8 cellular contexts compared by ENCODE assay signal in the genomic region with DNA sequence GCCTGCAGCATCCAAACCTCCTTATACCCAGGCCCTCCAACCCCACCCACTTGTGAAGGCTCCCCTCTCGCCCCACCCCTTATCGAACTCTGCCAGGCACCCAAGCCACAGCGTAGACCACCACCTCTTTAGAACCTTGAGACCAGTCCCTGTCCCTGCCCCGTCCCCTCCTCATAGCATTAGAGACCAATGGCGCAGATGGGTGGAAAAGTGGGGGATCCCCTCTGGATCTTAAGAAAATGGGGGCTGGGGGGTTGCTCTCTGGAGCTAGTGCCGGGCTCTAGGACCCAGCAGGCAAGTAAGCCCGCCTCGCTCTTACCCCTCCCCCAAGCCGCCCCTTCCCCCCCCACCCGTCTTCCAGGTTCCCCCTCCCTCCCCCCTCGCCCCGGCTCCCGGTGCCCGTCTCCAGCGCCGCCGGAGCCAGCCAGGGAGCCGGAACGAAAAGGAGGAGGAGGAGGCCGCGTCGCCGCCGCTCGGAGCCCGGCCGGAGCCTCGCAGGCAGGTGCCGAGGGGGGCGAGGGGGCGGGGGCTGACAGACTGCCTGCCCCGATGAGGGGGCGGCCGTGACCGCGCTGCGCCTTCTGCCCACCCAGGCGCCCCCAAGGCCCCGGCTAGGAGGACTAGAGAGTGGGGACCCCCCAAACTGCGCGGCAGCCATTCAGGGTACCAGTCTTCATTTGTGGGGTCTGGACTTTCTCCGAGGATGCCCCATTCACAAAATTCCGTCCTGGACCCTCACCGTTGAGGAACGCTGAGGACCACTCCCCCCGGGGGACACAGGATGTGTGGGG. TPM values are rescaled to one million over a fixed set of nuclear protein-coding genes. Genes with fewer than 3 reads are reported as not detected.
A peak's percentile ranks its signal among the peaks of the same experiment; 100 is the strongest.
DNase-seq lines count a peak whose midpoint lies in the region; ATAC-seq, FAIRE-seq and TF ChIP-seq lines count a peak whose summit lies in the region.

A gene with protein sequence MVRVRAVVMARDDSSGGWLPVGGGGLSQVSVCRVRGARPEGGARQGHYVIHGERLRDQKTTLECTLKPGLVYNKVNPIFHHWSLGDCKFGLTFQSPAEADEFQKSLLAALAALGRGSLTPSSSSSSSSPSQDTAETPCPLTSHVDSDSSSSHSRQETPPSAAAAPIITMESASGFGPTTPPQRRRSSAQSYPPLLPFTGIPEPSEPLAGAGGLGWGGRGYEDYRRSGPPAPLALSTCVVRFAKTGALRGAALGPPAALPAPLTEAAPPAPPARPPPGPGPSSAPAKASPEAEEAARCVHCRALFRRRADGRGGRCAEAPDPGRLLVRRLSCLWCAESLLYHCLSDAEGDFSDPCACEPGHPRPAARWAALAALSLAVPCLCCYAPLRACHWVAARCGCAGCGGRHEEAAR (plus strand): TSS at position 388 of the 791 bp plus-strand sequence. CDS start 1,606 bp downstream, outside the sequence.

- ATAC-seq in GM21360 (IDR thresholded peaks at IDR 0.05; ENCODE audit: unreplicated experiment) (peak; percentile 18), right lobe of liver (no peak), HG03571 (IDR thresholded peaks at IDR 0.05; ENCODE audit: unreplicated experiment) (no peak)

- H3K9me3 ChIP-seq in OCI-LY3 (ENCODE audit: insufficient read depth, low read length) (no peaks in the 10 kb centered on the region), right lobe of liver (no peaks in the 10 kb centered on the region), tibial nerve (no peaks in the 10 kb centered on the region)

- H3K9me3 Mint-ChIP-seq in dendritic cell treated with granulocyte-macrophage colony-stimulating factor and Interleukin-4, amounts not matched to agents 40 ng/mL and 50 ng/mL, for 4 days: no peaks in the 10 kb centered on the region

- H3K27ac ChIP-seq in OCI-LY3 (ENCODE audit: low read length): peak within 1 kb of the TSS; percentile 73
- H3K27ac ChIP-seq in right lobe of liver: no peak within 1 kb of the TSS
- peak within 1 kb of the TSS in 3 of 4 donors; percentile 54 to 90 (median 82) for H3K27ac ChIP-seq in tibial nerve

- H2AFZ ChIP-seq in OCI-LY3 (ENCODE audit: low read depth, low read length): peak within 1 kb of the TSS; percentile 90; the same call in 1 of the 2 replicates

- H4K20me1 ChIP-seq in OCI-LY3 (ENCODE audit: insufficient read depth, low read length): 0 out of 2 replicates have a peak, but pooled peaks cover 3% of the 10 kb centered on the region

- peaks cover 69% of the 10 kb centered on the region for H3K27me3 Mint-ChIP-seq in dendritic cell treated with granulocyte-macrophage colony-stimulating factor and Interleukin-4, amounts not matched to agents 40 ng/mL and 50 ng/mL, for 4 days

- H3K36me3 ChIP-seq in OCI-LY3 (replicated peaks; ENCODE audit: low read depth, low read length) (peaks cover 24% of the 10 kb centered on the region), right lobe of liver (peaks cover 0 to 4% (median 0%) of the 10 kb centered on the region in 4 donors), tibial nerve (peaks cover 1 to 25% (median 5%) of the 10 kb centered on the region in 3 donors)

- peaks cover 5% of the 10 kb centered on the region; the same call in 1 of the 2 replicates for H3K4me1 ChIP-seq in OCI-LY3 (ENCODE audit: low read length)
- peaks cover 0 to 9% (median 0%) of the 10 kb centered on the region in 4 donors for H3K4me1 ChIP-seq in right lobe of liver
- peaks cover 0 to 46% (median 23%) of the 10 kb centered on the region in 4 donors for H3K4me1 ChIP-seq in tibial nerve

- H3K4me1 Mint-ChIP-seq in dendritic cell treated with granulocyte-macrophage colony-stimulating factor and Interleukin-4, amounts not matched to agents 40 ng/mL and 50 ng/mL, for 4 days (ENCODE audit: low read depth): peaks cover 42% of the 10 kb centered on the region

- in situ Hi-C loops in ACHN (cut with HindIII; ENCODE audit: low pct_ligation_motif_present, low pct_unique_long_range_greater_than_20kb, low sequenced_read_pairs): no loop called here

- H3K27ac Mint-ChIP-seq in dendritic cell treated with granulocyte-macrophage colony-stimulating factor and Interleukin-4, amounts not matched to agents 40 ng/mL and 50 ng/mL, for 4 days: peak within 1 kb of the TSS; percentile 84

- no peak for TF ChIP-seq POLR2A in right lobe of liver (IDR thresholded peaks at IDR 0.05)
- TF ChIP-seq POLR2A in tibial nerve (IDR thresholded peaks at IDR 0.05): no peak

- peaks cover 29% of the 10 kb centered on the region for H3K36me3 Mint-ChIP-seq in dendritic cell treated with granulocyte-macrophage colony-stimulating factor and Interleukin-4, amounts not matched to agents 40 ng/mL and 50 ng/mL, for 4 days (ENCODE audit: low read depth)

- DNase-seq in ACHN (peak; percentile 65), right lobe of liver (no peak), tibial nerve (ENCODE audit: low spot score in 2 of 2) (no peak), RCC 7860 (ENCODE audit: low spot score) (no peak)

- no peaks in the 10 kb centered on the region for H3K79me2 ChIP-seq in OCI-LY3 (ENCODE audit: low read length)

- H3K4me3 Mint-ChIP-seq in dendritic cell treated with granulocyte-macrophage colony-stimulating factor and Interleukin-4, amounts not matched to agents 40 ng/mL and 50 ng/mL, for 4 days: peak within 1 kb of the TSS; percentile 81

- H3K4me3 ChIP-seq in OCI-LY3 (ENCODE audit: low read length): peak within 1 kb of the TSS; percentile 86
- H3K4me3 ChIP-seq in right lobe of liver: peak within 1 kb of the TSS; percentile 32 to 48 (median 32)
- peak within 1 kb of the TSS; percentile 29 to 59 (median 48) for H3K4me3 ChIP-seq in tibial nerve

- intact Hi-C loops in dendritic cell treated with granulocyte-macrophage colony-stimulating factor and Interleukin-4, amounts not matched to agents 40 ng/mL and 50 ng/mL, for 4 days (cut with micrococcal nuclease): no loop called here
- intact Hi-C loops in right lobe of liver (cut with DNase I): no loop called here

- H3K9ac ChIP-seq in OCI-LY3 (ENCODE audit: low read length): peak within 1 kb of the TSS; percentile 90

- no peaks in the 10 kb centered on the region for H3K27me3 ChIP-seq in OCI-LY3 (ENCODE audit: low read depth, low read length)
- H3K27me3 ChIP-seq in right lobe of liver: no peaks in the 10 kb centered on the region
- H3K27me3 ChIP-seq in tibial nerve: peaks cover 0 to 14% of the 10 kb centered on the region in 2 donors

- peak within 1 kb of the TSS; percentile 88 for H3K4me2 ChIP-seq in OCI-LY3 (ENCODE audit: low read length)

- WGBS in right lobe of liver (ENCODE audit: insufficient coverage, low coverage, low lambda C conversion rate, missing lambda C conversion rate): 1% methylated on average over 10 of the region's 46 CpGs
- 0 to 1% methylated on average over 22 to 24 of the region's 46 CpGs for WGBS in tibial nerve, 2 donors

- no peak for FAIRE-seq in RCC 7860 (lab: Jason Lieb, UNC)

- no peak for TF ChIP-seq CTCF in OCI-LY3 (IDR thresholded peaks at IDR 0.05; ENCODE audit: low read depth, low read length)
- no peak for TF ChIP-seq CTCF in right lobe of liver (IDR thresholded peaks at IDR 0.05)
- no peak for TF ChIP-seq CTCF in tibial nerve (IDR thresholded peaks at IDR 0.05)

- no peak for TF ChIP-seq EP300 in tibial nerve (IDR thresholded peaks at IDR 0.05)

RNA-seq across cellular contexts. Expression of the gene that starts here (rescaled TPM):
- total RNA-seq in right lobe of liver (under 1 TPM in 4 of 6 experiments, not detected in 2; 0.12 to 0.37 (median 0.22) TPM), tibial nerve (under 1 TPM in 3 of 4 donors, not detected in 1; under 0.01 to 0.60 (median 0.21) TPM)

Comparison
In these comparisons a context has a peak if more than half of its experiments do, and no peak if none do; other contexts are left out.
1. H3K27ac ChIP-seq: peak in OCI-LY3 (single experiment) and tibial nerve (3 of 4); none in right lobe of liver (0 of 3).
2. H3K4me3 ChIP-seq: peak in every context shown above with its lines; median percentile 86 in OCI-LY3; 48 in tibial nerve; 32 in right lobe of liver.